Comparison of ENCODE assay signal across 7 cellular contexts in the genomic region with DNA sequence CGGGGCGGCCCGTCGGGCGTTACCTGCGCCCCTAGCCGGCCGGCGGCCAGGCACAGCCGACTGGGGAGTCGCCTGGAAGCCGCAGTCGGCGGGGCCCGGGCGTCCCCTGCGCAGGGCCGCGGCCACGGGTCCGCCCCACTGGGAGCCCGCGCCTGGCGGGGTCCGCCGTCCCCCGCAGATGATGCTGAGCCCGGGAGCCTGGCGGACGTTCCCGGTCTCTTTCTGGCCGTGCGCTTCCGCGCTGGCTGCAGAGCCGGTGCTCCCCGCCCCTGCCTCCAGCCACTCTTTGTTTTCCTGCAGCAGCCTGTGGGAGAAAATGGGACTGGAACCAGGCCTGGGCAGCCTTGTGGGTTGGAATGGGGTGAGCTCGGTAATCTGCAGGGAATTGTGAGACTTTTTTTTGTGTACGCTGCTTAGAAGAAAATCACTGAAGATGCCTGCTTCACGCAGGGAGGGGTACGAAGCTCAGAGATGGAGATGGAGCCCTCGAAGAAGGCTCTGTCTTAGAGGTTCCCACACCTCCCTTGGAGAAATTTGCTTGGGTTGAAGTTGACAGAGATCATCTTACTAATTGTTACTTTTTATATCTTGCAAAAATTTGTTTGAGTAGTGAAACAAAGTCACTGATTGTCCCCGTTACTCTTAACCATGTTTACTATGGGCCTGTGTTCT. TPM values are rescaled to one million over a fixed set of nuclear protein-coding genes. Genes with fewer than 3 reads are reported as not detected.
DNase-seq lines count a peak whose midpoint lies in the region; ATAC-seq and TF ChIP-seq lines count a peak whose summit lies in the region.

No MANE protein-coding gene starts in this region.

- H3K9me3 Mint-ChIP-seq in activated T-helper 2 cell treated with anti-CD3 and anti-CD28 coated beads, Interferon-gamma antibody, Interleukin-2, Interleukin-4, amounts not matched to agents 10 μg/mL and 5 μg/mL and 100 μg/mL, durations not matched to agents 14 hours and 24 hours and 36 hours, result no peaks in the 10 kb centered on the region
- H3K9me3 Mint-ChIP-seq in glutamatergic neuron (ENCODE audit: unreplicated experiment), result peaks cover 30% of the 10 kb centered on the region

- H3K9ac ChIP-seq in Karpas-422 (ENCODE audit: low read length), result peak overlapping the region; percentile 98
- H3K9ac ChIP-seq in neuronal stem cell (ENCODE audit: low read depth, low read length, poor library complexity), result peak overlapping the region; percentile 87

- H3K27me3 Mint-ChIP-seq in activated T-helper 2 cell treated with anti-CD3 and anti-CD28 coated beads, Interferon-gamma antibody, Interleukin-2, Interleukin-4, amounts not matched to agents 10 μg/mL and 5 μg/mL and 100 μg/mL, durations not matched to agents 14 hours and 24 hours and 36 hours (ENCODE audit: low read depth), result peaks cover 4% of the 10 kb centered on the region
- H3K27me3 Mint-ChIP-seq in glutamatergic neuron (ENCODE audit: unreplicated experiment), result peaks cover 21% of the 10 kb centered on the region

- peak overlapping the region; percentile 93 for H3K4me3 Mint-ChIP-seq in activated T-helper 2 cell treated with anti-CD3 and anti-CD28 coated beads, Interferon-gamma antibody, Interleukin-2, Interleukin-4, amounts not matched to agents 10 μg/mL and 5 μg/mL and 100 μg/mL, durations not matched to agents 14 hours and 24 hours and 36 hours (ENCODE audit: low read depth)
- H3K4me3 Mint-ChIP-seq in glutamatergic neuron (ENCODE audit: unreplicated experiment), result peak overlapping the region; percentile 94

- CTCF ChIA-PET in GM10248 (lab: Yijun Ruan, JAX), result interaction anchor here (1.0 to 3.0 kb wide), 5 partner anchors 10 to 150 kb away, joined by 3 to 21 read pairs (median 9); no protein-coding TSS in a partner anchor

- TF ChIP-seq CTCF in GM10248 (IDR thresholded peaks at IDR 0.05; ENCODE audit: control extremely low read depth, extremely low read depth, low read depth, missing control alignments), result no peak
- TF ChIP-seq CTCF in glutamatergic neuron (IDR thresholded peaks at IDR 0.05; ENCODE audit: partially characterized antibody, unreplicated experiment), result no peak

- H4K91ac ChIP-seq in neuronal stem cell (ENCODE audit: low read depth, low read length, poor library complexity), result no peak overlapping the region

- peak overlapping the region; percentile 34 for H3K23ac ChIP-seq in neuronal stem cell (ENCODE audit: low read depth, low read length, poor library complexity)

- H3K4me1 Mint-ChIP-seq in activated T-helper 2 cell treated with anti-CD3 and anti-CD28 coated beads, Interferon-gamma antibody, Interleukin-2, Interleukin-4, amounts not matched to agents 10 μg/mL and 5 μg/mL and 100 μg/mL, durations not matched to agents 14 hours and 24 hours and 36 hours (ENCODE audit: low read depth), result peaks cover 35% of the 10 kb centered on the region
- H3K4me1 Mint-ChIP-seq in glutamatergic neuron (ENCODE audit: low read depth, unreplicated experiment), result peaks cover 54% of the 10 kb centered on the region

- no peak overlapping the region for H2BK12ac ChIP-seq in neuronal stem cell (ENCODE audit: low read length)

- no CpG with 5 or more reads among the region's 43 CpGs for WGBS in neuronal stem cell (ENCODE audit: extremely low coverage in 2 of 2, insufficient read length in 2 of 2, insufficient replicate concordance in 1 of 2), 2 donors

- H2BK15ac ChIP-seq in neuronal stem cell (ENCODE audit: low read length), result no peak overlapping the region

- H3K18ac ChIP-seq in neuronal stem cell (ENCODE audit: low read length), result peak overlapping the region; percentile 98

- peak overlapping the region; percentile 71 for H3K27ac Mint-ChIP-seq in activated T-helper 2 cell treated with anti-CD3 and anti-CD28 coated beads, Interferon-gamma antibody, Interleukin-2, Interleukin-4, amounts not matched to agents 10 μg/mL and 5 μg/mL and 100 μg/mL, durations not matched to agents 14 hours and 24 hours and 36 hours
- H3K27ac Mint-ChIP-seq in glutamatergic neuron (ENCODE audit: unreplicated experiment), result peak overlapping the region; percentile 93

- peaks cover 18% of the 10 kb centered on the region for H3K36me3 Mint-ChIP-seq in activated T-helper 2 cell treated with anti-CD3 and anti-CD28 coated beads, Interferon-gamma antibody, Interleukin-2, Interleukin-4, amounts not matched to agents 10 μg/mL and 5 μg/mL and 100 μg/mL, durations not matched to agents 14 hours and 24 hours and 36 hours (ENCODE audit: low read depth)
- H3K36me3 Mint-ChIP-seq in glutamatergic neuron (ENCODE audit: unreplicated experiment), result no peaks in the 10 kb centered on the region

- no peak overlapping the region for H2BK5ac ChIP-seq in neuronal stem cell (ENCODE audit: low read length)

- peaks cover 5% of the 10 kb centered on the region for H3K79me1 ChIP-seq in neuronal stem cell (ENCODE audit: low read depth, low read length)

- H3K9me2 ChIP-seq in Karpas-422 (replicated peaks; ENCODE audit: insufficient read depth, low read length), result no peaks in the 10 kb centered on the region

- H2AK5ac ChIP-seq in neuronal stem cell (ENCODE audit: low read depth, low read length), result no peak overlapping the region

- H3K9me3 ChIP-seq in Karpas-422 (ENCODE audit: low read length), result no peaks in the 10 kb centered on the region
- H3K9me3 ChIP-seq in neuronal stem cell (replicated peaks in 1 of 2; ENCODE audit: control insufficient read depth in 2 of 2, insufficient read depth in 1 of 2, low read depth in 1 of 2, low read length in 2 of 2), result no peaks in the 10 kb centered on the region

- H3K4me1 ChIP-seq in Karpas-422 (ENCODE audit: low read length) (peaks cover 85% of the 10 kb centered on the region), neuronal stem cell (ENCODE audit: control insufficient read depth in 2 of 2, insufficient read depth in 1 of 2, low read depth in 1 of 2, low read length in 2 of 2) (peaks cover 19 to 29% of the 10 kb centered on the region in 2 donors)

- peaks cover 56% of the 10 kb centered on the region for H3K79me2 ChIP-seq in Karpas-422 (ENCODE audit: low read length)

- H2BK120ac ChIP-seq in neuronal stem cell (ENCODE audit: low read depth, low read length), result no peak overlapping the region

- H3K4me2 ChIP-seq in Karpas-422 (ENCODE audit: low read depth, low read length, poor library complexity, severe bottlenecking) (peak overlapping the region; percentile 80), neuronal stem cell (ENCODE audit: insufficient read depth, low read length, poor library complexity, severe bottlenecking) (peak overlapping the region; percentile 66)

- no peak overlapping the region for H3K14ac ChIP-seq in neuronal stem cell (ENCODE audit: low read length)

- H3K36me3 ChIP-seq in Karpas-422 (ENCODE audit: insufficient read depth, low read length), result peaks cover 30% of the 10 kb centered on the region
- H3K36me3 ChIP-seq in neuronal stem cell (replicated peaks in 1 of 2; ENCODE audit: control insufficient read depth in 2 of 2, insufficient read depth in 2 of 2, low read length in 2 of 2), result peaks cover 2 to 24% of the 10 kb centered on the region in 2 donors

- H3K4ac ChIP-seq in neuronal stem cell (ENCODE audit: low read length), result no peak overlapping the region

- DNase-seq in GM10248 (ENCODE audit: extremely low spot score) (peak; percentile 52), Karpas-422 (peak; percentile 60), glutamatergic neuron (peak; percentile 58), neuronal stem cell (ENCODE audit: low spot score) (peak; percentile 50), activated gamma-delta T cell treated with Interleukin-2 at 50 U/mL for 16 hours (no peak)
- no peak for DNase-seq in activated T-helper 2 cell treated with anti-CD3 and anti-CD28 coated beads, Interferon-gamma antibody, Interleukin-2, Interleukin-4, amounts not matched to agents 10 μg/mL and 5 μg/mL and 100 μg/mL, durations not matched to agents 14 hours and 24 hours and 36 hours (ENCODE audit: low spot score)

- H3K27me3 ChIP-seq in Karpas-422 (ENCODE audit: low read length) (no peaks in the 10 kb centered on the region), neuronal stem cell (ENCODE audit: control insufficient read depth in 3 of 3, insufficient read depth in 3 of 3, low read depth in 1 of 3, low read length in 3 of 3) (peaks cover 0 to 13% (median 5%) of the 10 kb centered on the region in 3 experiments)

- H2AFZ ChIP-seq in Karpas-422 (ENCODE audit: low read length) (no peak overlapping the region), neuronal stem cell (ENCODE audit: low read length) (peak overlapping the region; percentile 88)

- POLR2A ChIA-PET in GM10248 (lab: Yijun Ruan, JAX), result interaction anchor here (1.0 kb wide), 1 partner anchor 53 kb away, joined by 3 read pairs; a partner anchor contains a TSS

- H4K20me1 ChIP-seq in Karpas-422 (ENCODE audit: insufficient read depth, low read depth, low read length), result peaks cover 47% of the 10 kb centered on the region

- peak; percentile 25 for ATAC-seq in GM21576 (IDR thresholded peaks at IDR 0.05; ENCODE audit: unreplicated experiment)

- H3K4me3 ChIP-seq in Karpas-422 (ENCODE audit: low read length) (peak overlapping the region; percentile 98), neuronal stem cell (ENCODE audit: low read length in 2 of 2) (peak overlapping the region; percentile 89 to 90)

- intact Hi-C loops in activated T-helper 2 cell treated with anti-CD3 and anti-CD28 coated beads, Interferon-gamma antibody, Interleukin-2, Interleukin-4, amounts not matched to agents 10 μg/mL and 5 μg/mL and 100 μg/mL, durations not matched to agents 14 hours and 24 hours and 36 hours (cut with micrococcal nuclease), result loop anchor here (1.0 to 5.0 kb wide), 6 partner anchors 25 to 256 kb away; a partner anchor contains a TSS

- H4K8ac ChIP-seq in neuronal stem cell (ENCODE audit: low read depth, low read length), result no peak overlapping the region

- H3K27ac ChIP-seq in Karpas-422 (ENCODE audit: low read length), result peak overlapping the region; percentile 98
- peak overlapping the region; percentile 94 for H3K27ac ChIP-seq in neuronal stem cell (replicated peaks; ENCODE audit: low read length)

RNA-seq across cellular contexts. Expression of a gene that starts 0.8 kb away (rescaled TPM):
- 188 and 302 TPM in 2 replicates for total RNA-seq in Karpas-422 (2014; rRNA removed; shearing (Covaris generic); ENCODE audit: low replicate concordance)
- 34.5 and 37.1 TPM in 2 replicates for total RNA-seq in activated T-helper 2 cell treated with anti-CD3 and anti-CD28 coated beads, Interferon-gamma antibody, Interleukin-2, Interleukin-4, amounts not matched to agents 10 μg/mL and 5 μg/mL and 100 μg/mL, durations not matched to agents 14 hours and 24 hours and 36 hours
- total RNA-seq in glutamatergic neuron (ENCODE audit: unreplicated experiment), result 295 TPM
- 31.3 TPM for polyA plus RNA-seq in neuronal stem cell (2013, experiment 1 of 2)
- 32.4 TPM for polyA plus RNA-seq in neuronal stem cell (2013, experiment 2 of 2)

RNA-seq across cellular contexts. Expression of a gene that starts 53.1 kb away (rescaled TPM):
- total RNA-seq in Karpas-422 (2014; rRNA removed; shearing (Covaris generic); ENCODE audit: low replicate concordance), result 100 and 125 TPM in 2 replicates
- 48.8 and 49.1 TPM in 2 replicates for total RNA-seq in activated T-helper 2 cell treated with anti-CD3 and anti-CD28 coated beads, Interferon-gamma antibody, Interleukin-2, Interleukin-4, amounts not matched to agents 10 μg/mL and 5 μg/mL and 100 μg/mL, durations not matched to agents 14 hours and 24 hours and 36 hours
- 191 TPM for total RNA-seq in glutamatergic neuron (ENCODE audit: unreplicated experiment)
- polyA plus RNA-seq in neuronal stem cell (2013, experiment 1 of 2), result 50.6 TPM
- 48.4 TPM for polyA plus RNA-seq in neuronal stem cell (2013, experiment 2 of 2)

Comparison
In these comparisons a context has a peak if more than half of its experiments do, and no peak if none do; other contexts are left out.
1. DNase-seq: peak in GM10248 (single experiment), Karpas-422 (single experiment), glutamatergic neuron (single experiment) and neuronal stem cell (single experiment); none in activated T-helper 2 cell treated with anti-CD3 and anti-CD28 coated beads, Interferon-gamma antibody, Interleukin-2, Interleukin-4, amounts not matched to agents 10 μg/mL and 5 μg/mL and 100 μg/mL, durations not matched to agents 14 hours and 24 hours and 36 hours (single experiment) and activated gamma-delta T cell treated with Interleukin-2 at 50 U/mL for 16 hours (single experiment).